8 cellular contexts compared by ENCODE assay signal in the genomic region with DNA sequence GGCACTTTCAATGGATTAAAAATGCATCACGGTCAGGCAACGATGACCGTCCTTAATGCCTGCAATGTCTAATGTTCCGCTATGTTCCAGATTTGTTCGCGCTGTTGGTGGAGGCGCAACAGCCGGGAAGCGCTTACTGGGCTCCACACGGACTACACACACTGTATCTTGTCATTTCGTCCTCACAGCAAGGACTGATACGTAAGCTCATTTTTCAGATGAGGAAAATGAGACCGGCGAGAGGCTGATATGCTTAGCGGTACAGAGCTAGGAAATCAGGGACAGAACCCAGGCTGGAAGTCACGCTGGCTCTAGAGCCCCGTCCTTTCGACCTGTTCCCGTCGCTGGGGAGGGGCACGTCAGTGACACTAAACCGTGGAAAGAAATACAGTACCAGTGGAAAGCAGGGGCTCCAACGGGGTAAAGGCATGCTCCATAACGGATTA. TPM values are rescaled to one million over a fixed set of nuclear protein-coding genes. Genes with fewer than 3 reads are reported as not detected.
DNase-seq lines count a peak whose midpoint lies in the region; ATAC-seq and TF ChIP-seq lines count a peak whose summit lies in the region.

No MANE protein-coding gene starts in this region.

- H3K9me3 ChIP-seq in BE2C (no peaks in the 10 kb centered on the region), upper lobe of left lung (no peaks in the 10 kb centered on the region)

- WGBS in upper lobe of left lung, 2 donors = 0% methylated on average over 19 to 24 of the region's 24 CpGs

- peak overlapping the region; percentile 94 for H3K4me3 ChIP-seq in BE2C (ENCODE audit: low read depth, low read length)
- H3K4me3 ChIP-seq in fibroblast of mammary gland (ENCODE audit: control insufficient read depth, low read depth, low read length) = peak overlapping the region; percentile 89
- peak overlapping the region; percentile 69 to 85 (median 78) for H3K4me3 ChIP-seq in upper lobe of left lung

- DNase-seq in BE2C (peak; percentile 39), NCI-H460 (ENCODE audit: extremely low read depth, low read depth) (peak; percentile 53), activated T-cell treated with anti-CD3 and anti-CD28 coated beads for 4 hours (peak; percentile 21), fibroblast of mammary gland (ENCODE audit: low read depth) (peak; percentile 63), naive B cell (no peak), upper lobe of left lung (peak in 1 of 2 donors; percentile 45)

- peak overlapping the region; percentile 95 to 99 (median 98) for H3K27ac ChIP-seq in upper lobe of left lung

- ATAC-seq in GM18868 (IDR thresholded peaks at IDR 0.05; ENCODE audit: unreplicated experiment) (peak; percentile 29), HG03066 (IDR thresholded peaks at IDR 0.05; ENCODE audit: low read depth, unreplicated experiment) (peak; percentile 31), naive B cell (ENCODE audit: low read depth in 2 of 2) (peak; percentile 17 to 19), upper lobe of left lung (ENCODE audit: low FRiP score in 2 of 2) (peak; percentile 57 to 71)

- H3K4me3 Mint-ChIP-seq in naive B cell = peak overlapping the region; percentile 92 to 100 (median 98)

- no peaks in the 10 kb centered on the region for H3K27me3 Mint-ChIP-seq in naive B cell

- H3K27me3 ChIP-seq in BE2C (no peaks in the 10 kb centered on the region), upper lobe of left lung (no peaks in the 10 kb centered on the region)

- H3K27ac Mint-ChIP-seq in naive B cell = peak overlapping the region; percentile 70 to 99 (median 96)

- H3K9me3 Mint-ChIP-seq in naive B cell = peaks cover 1 to 21% (median 6%) of the 10 kb centered on the region in 7 donors

- H3K36me3 Mint-ChIP-seq in naive B cell = peaks cover 9% of the 10 kb centered on the region in 2 donors

- no peak for TF ChIP-seq POLR2A in upper lobe of left lung (IDR thresholded peaks at IDR 0.05)

- H3K36me3 ChIP-seq in BE2C (no peaks in the 10 kb centered on the region), upper lobe of left lung (no peaks in the 10 kb centered on the region)

- TF ChIP-seq CTCF in BE2C (IDR thresholded peaks at IDR 0.05; ENCODE audit: low read depth, low read length) (no peak), fibroblast of mammary gland (conservative IDR thresholded peaks at IDR 0.05; ENCODE audit: control insufficient read depth, insufficient read depth, low read depth, low read length) (no peak), upper lobe of left lung (IDR thresholded peaks at IDR 0.05) (no peak)

- no peaks in the 10 kb centered on the region for H3K4me1 ChIP-seq in BE2C
- H3K4me1 ChIP-seq in upper lobe of left lung = peaks cover 12 to 20% (median 14%) of the 10 kb centered on the region in 4 donors

- TF ChIP-seq EP300 in upper lobe of left lung (IDR thresholded peaks at IDR 0.05) = no peak

- H3K4me1 Mint-ChIP-seq in naive B cell = peaks cover 20 to 45% (median 26%) of the 10 kb centered on the region in 3 donors

RNA-seq across cellular contexts. Expression of gene TPK1, which starts 0.7 kb away (rescaled TPM):
- polyA plus RNA-seq in BE2C (2012; ENCODE audit: insufficient read depth, insufficient read length, low read depth) = 2.5 TPM
- 22.8 and 29.4 TPM in 2 replicates for total RNA-seq in NCI-H460 (2014; rRNA removed; shearing (Covaris generic))
- 7.3 and 8.5 TPM in 2 replicates for polyA plus RNA-seq in NCI-H460 (2014; cell fraction: nucleus; rRNA removed)
- 10 to 100 TPM; 29.0 to 43.8 (median 38.3) TPM for polyA plus RNA-seq in naive B cell (ENCODE audit: low read depth in 6 of 6)
- total RNA-seq in upper lobe of left lung = 10 to 100 TPM in 3 of 6 donors, 1 to 10 TPM in 3; 4.2 to 12.3 (median 9.1) TPM
